ENCODE assay signal across 8 cellular contexts in genomic region chr1:151327223-151327902, GRCh38. TPM values are rescaled to one million over a fixed set of nuclear protein-coding genes. Genes with fewer than 3 reads are reported as not detected.
DNase-seq lines count a peak whose midpoint lies in the region; ATAC-seq, FAIRE-seq and TF ChIP-seq lines count a peak whose summit lies in the region.

PI4KB (minus strand) TSS chr1:151327416; CDS start chr1:151316481, 10,935 bp downstream.

- no peak for TF ChIP-seq CTCF in D721Med (IDR thresholded peaks at IDR 0.05; ENCODE audit: insufficient read depth, missing control alignments)

- FAIRE-seq in D721Med (lab: Jason Lieb, UNC) = peak; percentile 53
- FAIRE-seq in RCC 7860 (lab: Jason Lieb, UNC) = peak; percentile 90

- H3K9ac ChIP-seq in Karpas-422 (ENCODE audit: low read length) (peak within 1 kb of the TSS; percentile 71), mucosa of rectum (ENCODE audit: low read depth in 1 of 2, low read length in 2 of 2) (peak within 1 kb of the TSS; percentile 69 to 80)

- no peaks in the 10 kb centered on the region for H4K20me1 ChIP-seq in Karpas-422 (ENCODE audit: insufficient read depth, low read depth, low read length)

- DNase-seq in D721Med (ENCODE audit: insufficient read length, low spot score) = peak; percentile 95
- peak; percentile 98 for DNase-seq in Karpas-422
- peak; percentile 93 for DNase-seq in RCC 7860 (ENCODE audit: low spot score)
- peak; percentile 88 to 91 for DNase-seq in activated T-cell treated with anti-CD3 and anti-CD28 coated beads, Interleukin-2, amount 50 U/mL, for 48 hours
- peak; percentile 66 to 74 for DNase-seq in stimulated activated CD8-positive, alpha-beta memory T cell treated with anti-CD3 and anti-CD28 coated beads, Interleukin-4, amount 100 ng/mL, for 4 hours (ENCODE audit: low read depth in 2 of 2, low spot score in 1 of 2)

- peak within 1 kb of the TSS; percentile 83 for H2AFZ ChIP-seq in Karpas-422 (ENCODE audit: low read length)

- no peaks in the 10 kb centered on the region for H3K9me3 ChIP-seq in Karpas-422 (ENCODE audit: low read length)
- no peaks in the 10 kb centered on the region for H3K9me3 ChIP-seq in esophagus (ENCODE audit: control insufficient read depth in 2 of 2, insufficient read depth in 1 of 2, low read depth in 1 of 2, low read length in 1 of 2)
- H3K9me3 ChIP-seq in mucosa of rectum (ENCODE audit: control insufficient read depth in 2 of 2, low read length in 2 of 2) = no peaks in the 10 kb centered on the region

- H3K27me3 ChIP-seq in Karpas-422 (ENCODE audit: low read length) (no peaks in the 10 kb centered on the region), esophagus (ENCODE audit: control insufficient read depth in 1 of 2, insufficient read depth in 2 of 2, low read length in 2 of 2) (no peaks in the 10 kb centered on the region), mucosa of rectum (ENCODE audit: control insufficient read depth in 2 of 2, insufficient read depth in 2 of 2, low read length in 2 of 2) (no peaks in the 10 kb centered on the region)

- 0% methylated on average over 33 to 40 of the region's 40 CpGs for WGBS in esophagus, 2 donors

- peaks cover 29% of the 10 kb centered on the region for H3K79me2 ChIP-seq in Karpas-422 (ENCODE audit: low read length)

- H3K36me3 ChIP-seq in Karpas-422 (ENCODE audit: insufficient read depth, low read length) (0 out of 2 replicates have a peak, but pooled peaks cover 4% of the 10 kb centered on the region), esophagus (ENCODE audit: control insufficient read depth in 2 of 2, insufficient read depth in 2 of 2, low read length in 1 of 2) (peaks cover 0 to 3% of the 10 kb centered on the region in 2 donors), mucosa of rectum (ENCODE audit: control insufficient read depth in 2 of 2, insufficient read depth in 2 of 2, low read length in 2 of 2) (peaks cover 8 to 16% of the 10 kb centered on the region in 2 donors)

- H3K4me1 ChIP-seq in Karpas-422 (ENCODE audit: low read length) (peaks cover 22% of the 10 kb centered on the region), esophagus (ENCODE audit: control insufficient read depth in 2 of 2, insufficient read depth in 2 of 2, low read length in 1 of 2) (peaks cover 0 to 4% of the 10 kb centered on the region in 2 donors), mucosa of rectum (ENCODE audit: control insufficient read depth in 2 of 2, insufficient read depth in 2 of 2, low read length in 2 of 2) (peaks cover 12 to 18% of the 10 kb centered on the region in 2 donors)

- no peaks in the 10 kb centered on the region for H3K9me2 ChIP-seq in Karpas-422 (replicated peaks; ENCODE audit: insufficient read depth, low read length)

- H3K4me2 ChIP-seq in Karpas-422 (ENCODE audit: low read depth, low read length, poor library complexity, severe bottlenecking) = peak within 1 kb of the TSS; percentile 85

- peak; percentile 78 for ATAC-seq in GM21717 (IDR thresholded peaks at IDR 0.05; ENCODE audit: unreplicated experiment)

- peak within 1 kb of the TSS; percentile 91 for H3K27ac ChIP-seq in Karpas-422 (ENCODE audit: low read length)
- H3K27ac ChIP-seq in esophagus (ENCODE audit: low read depth in 2 of 2, low read length in 1 of 2) = peak within 1 kb of the TSS; percentile 83 to 85
- peak within 1 kb of the TSS; percentile 77 to 79 for H3K27ac ChIP-seq in mucosa of rectum (ENCODE audit: low read depth in 2 of 2, low read length in 2 of 2)

- H3K4me3 ChIP-seq in Karpas-422 (ENCODE audit: low read length) (peak within 1 kb of the TSS; percentile 68), esophagus (ENCODE audit: low read depth in 1 of 2, low read length in 2 of 2) (peak within 1 kb of the TSS; percentile 68 to 73), mucosa of rectum (ENCODE audit: low read length in 2 of 2) (peak within 1 kb of the TSS; percentile 78 to 86)

RNA-seq across cellular contexts. Expression of gene PI4KB, which starts in this region (rescaled TPM):
- 29.4 and 42.6 TPM in 2 replicates for total RNA-seq in Karpas-422 (2014; rRNA removed; shearing (Covaris generic); ENCODE audit: low replicate concordance)
- polyA plus RNA-seq in esophagus = 10 to 100 TPM; 22.3 to 28.6 TPM

Comparison
In these comparisons a context has a peak if more than half of its experiments do, and no peak if none do; other contexts are left out.
1. Peak in every context shown above with its lines: DNase-seq, ATAC-seq, H3K4me3 ChIP-seq and H3K27ac ChIP-seq.